Comparison of ENCODE assay signal across 23 cellular contexts in genomic region chr5:2136728-2137333, GRCh38.
DNase-seq lines count a peak whose midpoint lies in the region; ATAC-seq and TF ChIP-seq lines count a peak whose summit lies in the region.
"Had no signal": no experiment of that assay in that cellular context is flagged by ENCODE, and none has a peak within 500 bp of the region (broad histone marks: within the 10 kb centered on the region; RNA-seq: fewer than 3 reads in every experiment).

No MANE protein-coding gene starts in this region.

- H3K27ac Mint-ChIP-seq in neural crest cell (ENCODE audit: unreplicated experiment) = peak overlapping the region; percentile 67
- H3K27ac Mint-ChIP-seq: nephron had no signal

- no peaks in the 10 kb centered on the region for H3K36me3 Mint-ChIP-seq in activated T-cell treated with anti-CD3 and anti-CD28 coated beads, Interleukin-2, amount 50 U/mL, for 4 hours (ENCODE audit: insufficient read depth)
- H3K36me3 Mint-ChIP-seq in neural crest cell (ENCODE audit: low read depth) = no peaks in the 10 kb centered on the region

- intact Hi-C loops in HCT116 (cut with micrococcal nuclease) = no loop called here

- no peaks in the 10 kb centered on the region for H4K20me1 ChIP-seq in HCT116 (ENCODE audit: insufficient read depth)

- H3K27me3 ChIP-seq in HCT116 (ENCODE audit: insufficient read depth, low read length) = peaks cover 21% of the 10 kb centered on the region; the same call in 1 of the 2 replicates

- CTCF ChIA-PET in HCT116 (lab: Charles Lee) = no interaction called here

- no peak overlapping the region for H3K4me2 ChIP-seq in HCT116 (ENCODE audit: low read length)

- no peaks in the 10 kb centered on the region for H3K4me1 ChIP-seq in HCT116 (ENCODE audit: control insufficient read depth in 1 of 2, insufficient read depth in 2 of 2, low read length in 2 of 2)
- H3K4me1 ChIP-seq: left ventricle myocardium inferior, sigmoid colon had no signal

- POLR2A ChIA-PET in HCT116 (lab: Charles Lee) = no interaction called here

- TF ChIP-seq CTCF in HCT116 (IDR thresholded peaks at IDR 0.05 in 2 of 3, conservative IDR thresholded peaks at IDR 0.05 in 1 of 3; ENCODE audit: borderline replicate concordance in 1 of 3, insufficient read depth in 1 of 3, low read depth in 2 of 3, low read length in 2 of 3) (no peak), neural crest cell (conservative IDR thresholded peaks at IDR 0.05) (no peak)

- no peaks in the 10 kb centered on the region for H3K9me3 Mint-ChIP-seq in activated T-cell treated with anti-CD3 and anti-CD28 coated beads, Interleukin-2, amount 50 U/mL, for 4 hours
- H3K9me3 Mint-ChIP-seq in neural crest cell = no peaks in the 10 kb centered on the region

- no peak overlapping the region for H3K4me3 Mint-ChIP-seq in activated T-cell treated with anti-CD3 and anti-CD28 coated beads, Interleukin-2, amount 50 U/mL, for 4 hours
- H3K4me3 Mint-ChIP-seq in neural crest cell = no peak overlapping the region
- H3K4me3 Mint-ChIP-seq: nephron had no signal

- peaks cover 9% of the 10 kb centered on the region for H3K27me3 Mint-ChIP-seq in activated T-cell treated with anti-CD3 and anti-CD28 coated beads, Interleukin-2, amount 50 U/mL, for 4 hours (ENCODE audit: low read depth)
- H3K27me3 Mint-ChIP-seq in neural crest cell (ENCODE audit: low read depth) = peaks cover 3% of the 10 kb centered on the region

- H3K4me1 Mint-ChIP-seq in activated T-cell treated with anti-CD3 and anti-CD28 coated beads, Interleukin-2, amount 50 U/mL, for 4 hours (ENCODE audit: low read depth) = peaks cover 3% of the 10 kb centered on the region
- peaks cover 10% of the 10 kb centered on the region for H3K4me1 Mint-ChIP-seq in neural crest cell

- no peaks in the 10 kb centered on the region for H3K9me3 ChIP-seq in HCT116 (ENCODE audit: control insufficient read depth in 1 of 2, insufficient read depth in 1 of 2, low read depth in 1 of 2, low read length in 2 of 2)
- H3K9me3 ChIP-seq: left ventricle myocardium inferior, sigmoid colon, thoracic aorta had no signal

- H2AFZ ChIP-seq in HCT116 (ENCODE audit: low read depth, low read length, poor library complexity, severe bottlenecking) = no peak overlapping the region

- no TSS peak for BruUV-seq in HCT116 (replicated peaks; lab: Mats Ljungman, UMichigan)

- no peak overlapping the region for H3K9ac ChIP-seq in HCT116 (ENCODE audit: low read length)

- no peak for TF ChIP-seq POLR2A in HCT116 (IDR thresholded peaks at IDR 0.05; ENCODE audit: borderline replicate concordance, extremely low read depth, insufficient read depth, insufficient read length)

- no peak overlapping the region for H3K4me3 ChIP-seq in HCT116 (replicated peaks in 1 of 2; ENCODE audit: low read depth in 1 of 2, low read length in 2 of 2)
- H3K4me3 ChIP-seq: left ventricle myocardium inferior, sigmoid colon, thoracic aorta had no signal

- no peaks in the 10 kb centered on the region for H3K79me2 ChIP-seq in HCT116 (ENCODE audit: insufficient read depth, low read length)

- H3K36me3 ChIP-seq in HCT116 (ENCODE audit: control insufficient read depth in 1 of 2, insufficient read depth in 2 of 2, low read length in 2 of 2) = no peaks in the 10 kb centered on the region
- H3K36me3 ChIP-seq: left ventricle myocardium inferior, sigmoid colon, thoracic aorta had no signal

- H3K27ac ChIP-seq in HCT116 (ENCODE audit: low read depth, low read length) = no peak overlapping the region
- H3K27ac ChIP-seq: left ventricle myocardium inferior, sigmoid colon, thoracic aorta had no signal

- no peak for ATAC-seq in activated T-cell treated with anti-CD3 and anti-CD28 coated beads, Interleukin-2, amount 50 U/mL, for 4 hours
- no peak for ATAC-seq in HCT116
- ATAC-seq: activated CD4-positive, CD25-positive, alpha-beta regulatory T cell treated with anti-CD3 and anti-CD28 coated beads, Interleukin-2, amount 50 U/mL, for 24 hours; Panc1 had no signal

- TF ChIP-seq RAD21 in HCT116 (IDR thresholded peaks at IDR 0.05; ENCODE audit: low read depth) = no peak

- DNase-seq in activated T-cell treated with anti-CD3 and anti-CD28 coated beads, Interleukin-2, amount 50 U/mL, for 4 hours = peak; percentile 11
- no peak for DNase-seq in activated T-cell treated with anti-CD3 and anti-CD28 coated beads, Interleukin-2, amount 50 U/mL, for 1 hour
- no peak for DNase-seq in HCT116 (ENCODE audit: low read depth, low spot score)
- DNase-seq in activated CD4-positive, alpha-beta T cell treated with anti-CD3 and anti-CD28 coated beads, Interleukin-2, amount 50 U/mL, for 4 hours = peak; percentile 17 to 38
- DNase-seq in neural crest cell (ENCODE audit: low read depth, low spot score) = no peak
- DNase-seq in DMS153 treated with DMSO at 0.1 percent for 48 hours (lab: John Stamatoyannopoulos, UW; ENCODE audit: unreplicated experiment) = no peak
- no peak for DNase-seq in NCI-H2107 (lab: John Stamatoyannopoulos, UW)
- DNase-seq in effector CD8-positive, alpha-beta T cell (lab: John Stamatoyannopoulos, UW) = no peak
- DNase-seq: ACHN; activated CD8-positive, alpha-beta memory T cell treated with anti-CD3 and anti-CD28 coated beads, Interleukin-2, amount 50 U/mL, for 4 hours; activated effector memory CD4-positive, alpha-beta T cell treated with anti-CD3 and anti-CD28 coated beads, Interleukin-2, amount 50 U/mL, for 16 hours; GDM1; Kasumi-1; left ventricle myocardium inferior; midbrain; NCI-H1694 treated with DMSO at 0.1 percent for 48 hours; NCI-H526 treated with DMSO at 0.1 percent for 48 hours; sigmoid colon; stimulated activated naive CD4-positive, alpha-beta T cell had no signal

- no peaks in the 10 kb centered on the region for H3K9me2 ChIP-seq in HCT116 (ENCODE audit: insufficient read depth)

- RAD21 ChIA-PET in HCT116 (lab: Charles Lee; ENCODE audit: low non-redundant PET in 1 of 2, low total read pairs in 2 of 2, uncharacterized antibody in 2 of 2, unreplicated experiment in 2 of 2) = no interaction called here

TF ChIP-seq in HCT116, 20 proteins besides CTCF, POLR2A, EP300 and RAD21:
- TF ChIP-seq, protein P1, sequence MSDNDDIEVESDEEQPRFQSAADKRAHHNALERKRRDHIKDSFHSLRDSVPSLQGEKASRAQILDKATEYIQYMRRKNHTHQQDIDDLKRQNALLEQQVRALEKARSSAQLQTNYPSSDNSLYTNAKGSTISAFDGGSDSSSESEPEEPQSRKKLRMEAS (IDR thresholded peaks at IDR 0.05) = no peak
- peak; percentile 56 for TF ChIP-seq EGR1 (IDR thresholded peaks at IDR 0.05; ENCODE audit: low read depth)

Comparison
In these comparisons a context has a peak if more than half of its experiments do, and no peak if none do; other contexts are left out.
1. DNase-seq: peak in activated T-cell treated with anti-CD3 and anti-CD28 coated beads, Interleukin-2, amount 50 U/mL, for 4 hours (single experiment) and activated CD4-positive, alpha-beta T cell treated with anti-CD3 and anti-CD28 coated beads, Interleukin-2, amount 50 U/mL, for 4 hours (2 of 2); none in activated T-cell treated with anti-CD3 and anti-CD28 coated beads, Interleukin-2, amount 50 U/mL, for 1 hour (single experiment), HCT116 (single experiment), neural crest cell (single experiment), DMS153 treated with DMSO at 0.1 percent for 48 hours (single experiment), NCI-H2107 (single experiment) and effector CD8-positive, alpha-beta T cell (single experiment).